ENCODE assay signal across 8 cellular contexts in the genomic region with DNA sequence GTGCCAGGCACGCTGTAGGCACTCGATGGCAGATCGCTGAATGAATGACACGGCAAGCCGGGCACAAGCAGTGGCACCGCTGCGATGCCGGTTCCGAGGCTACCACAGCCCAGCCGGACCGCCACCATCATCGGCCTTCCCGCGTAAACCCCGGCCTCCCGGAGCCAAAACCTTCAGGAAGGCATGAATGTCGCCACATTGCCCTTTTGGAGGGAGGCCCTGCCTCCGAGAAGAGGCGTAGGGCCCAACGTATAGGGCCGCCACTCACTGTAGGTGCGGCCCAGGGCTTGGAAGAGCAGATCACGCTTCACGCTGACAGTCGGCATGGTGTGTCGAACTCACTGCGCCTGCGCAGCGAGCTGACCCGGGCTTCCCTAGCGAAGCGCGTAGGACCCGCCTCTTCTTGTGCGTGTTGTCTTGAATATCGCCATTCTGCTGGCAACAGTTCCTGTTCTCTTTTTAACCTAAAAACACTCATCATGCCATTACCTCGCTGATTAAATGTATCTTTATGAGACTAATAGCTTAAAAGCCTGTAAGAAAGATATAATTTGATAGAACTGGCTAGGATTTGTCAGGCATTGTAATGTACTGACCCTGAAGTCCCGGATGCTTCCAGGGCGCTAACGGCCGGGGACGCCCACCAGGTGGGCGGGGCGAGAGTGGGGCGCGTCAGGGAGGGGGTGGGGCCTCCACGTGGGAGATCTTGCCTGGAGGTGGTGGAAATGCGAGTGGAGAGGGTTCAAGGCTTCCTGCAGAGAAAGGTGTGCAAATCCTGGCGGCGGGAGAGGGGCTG. TPM values are rescaled to one million over a fixed set of nuclear protein-coding genes. Genes with fewer than 3 reads are reported as not detected.
A peak's percentile ranks its signal among the peaks of the same experiment; 100 is the strongest.
DNase-seq lines count a peak whose midpoint lies in the region; ATAC-seq and TF ChIP-seq lines count a peak whose summit lies in the region.

A gene (minus strand): TSS at position 345 of the 796 bp plus-strand sequence. CDS start 19 bp downstream, at position 326.

- peak; percentile 93 for ATAC-seq in HG03439 (IDR thresholded peaks at IDR 0.05; ENCODE audit: unreplicated experiment)

- no peaks in the 10 kb centered on the region for H3K36me3 Mint-ChIP-seq in chondrocyte (ENCODE audit: low read depth)

- DNase-seq in AML-193 (lab: John Stamatoyannopoulos, UW) (peak; percentile 84 to 89), NCI-H510A treated with DMSO at 0.1 percent for 48 hours (lab: John Stamatoyannopoulos, UW) (peak; percentile 99), chondrocyte (ENCODE audit: low spot score) (peak; percentile 97), kidney glomerular epithelial cell (lab: John Stamatoyannopoulos, UW) (peak; percentile 98)
- peak; percentile 81 to 84 for DNase-seq in activated CD4-positive, alpha-beta T cell treated with anti-CD3 and anti-CD28 coated beads for 24 hours (ENCODE audit: low read depth in 2 of 2)
- peak; percentile 85 for DNase-seq in stimulated activated CD4-positive, alpha-beta T cell treated with anti-CD3 and anti-CD28 coated beads, Interleukin-1b, Interleukin-23, amount 100 ng/mL, for 1 hour (ENCODE audit: low read depth in 2 of 2)

- peak within 1 kb of the TSS; percentile 99 for H3K4me3 Mint-ChIP-seq in chondrocyte (ENCODE audit: unreplicated experiment)

- no peak for TF ChIP-seq CTCF in chondrocyte (IDR thresholded peaks at IDR 0.05)

- peak; percentile 91 for TF ChIP-seq POLR2A in GM19193 (IDR thresholded peaks at IDR 0.05; ENCODE audit: extremely low read depth, insufficient read depth, insufficient read length)

- H3K9me3 Mint-ChIP-seq in chondrocyte (ENCODE audit: low read depth): no peaks in the 10 kb centered on the region

- peaks cover 28% of the 10 kb centered on the region for H3K4me1 Mint-ChIP-seq in chondrocyte (ENCODE audit: low read depth)

- no peaks in the 10 kb centered on the region for H3K27me3 Mint-ChIP-seq in chondrocyte (ENCODE audit: low read depth)

- peak within 1 kb of the TSS; percentile 99 for H3K27ac Mint-ChIP-seq in chondrocyte (ENCODE audit: unreplicated experiment)

RNA-seq across cellular contexts. Expression of the gene that starts here (rescaled TPM):
- 14.8 to 23.7 TPM (median 15.5 TPM) in 3 replicates for total RNA-seq in chondrocyte

Comparison
In these comparisons a context has a peak if more than half of its experiments do, and no peak if none do; other contexts are left out.
1. Peak in every context shown above with its lines: DNase-seq and ATAC-seq.